Comparison of ENCODE assay signal across 1 cellular context in genomic region chr1:214341918-214342317, GRCh38.
TF ChIP-seq lines count a peak whose summit lies in the region.

No MANE protein-coding gene starts in this region.

TF ChIP-seq in GM23338, 12 proteins besides CTCF, POLR2A, EP300 and RAD21:
- no peak for TF ChIP-seq ZNF462 (CRISPR knock-in tag; IDR thresholded peaks at IDR 0.05)
- TF ChIP-seq NANOG (IDR thresholded peaks at IDR 0.05; ENCODE audit: borderline replicate concordance) = no peak
- TF ChIP-seq POLR2AphosphoS5 (IDR thresholded peaks at IDR 0.05; ENCODE audit: low read depth) = no peak
- no peak for TF ChIP-seq ZNF331 (CRISPR knock-in tag; IDR thresholded peaks at IDR 0.05; ENCODE audit: low read depth)
- no peak for TF ChIP-seq JUNB (IDR thresholded peaks at IDR 0.05; ENCODE audit: unreplicated experiment)
